In the genomic region with DNA sequence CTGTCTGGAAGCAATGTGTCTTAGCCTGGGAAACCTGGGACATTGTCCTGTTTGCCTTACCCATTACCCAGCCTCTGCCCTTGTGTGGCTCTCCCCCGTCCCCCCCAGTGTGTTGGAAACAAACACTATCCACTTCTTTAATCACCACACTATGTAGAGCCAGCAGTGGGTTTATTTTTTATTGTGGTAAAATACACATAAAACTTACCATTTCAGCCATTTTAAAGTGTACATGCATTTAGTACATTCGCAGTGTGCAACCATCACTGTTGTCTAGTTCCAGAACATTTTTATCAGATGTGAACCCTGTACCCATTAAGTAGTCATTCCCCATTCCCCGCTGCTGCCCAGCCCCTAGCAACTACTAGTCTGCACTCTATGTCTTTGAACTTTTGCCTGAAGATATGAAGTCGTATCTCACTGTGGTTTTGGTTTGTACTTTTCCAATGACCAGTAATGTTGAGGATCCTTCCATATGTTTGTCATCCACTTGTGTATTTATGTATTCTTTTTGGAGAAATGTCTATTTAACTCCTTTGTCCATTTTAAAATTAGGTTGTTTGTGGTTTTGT, we compare ENCODE assay signal across 14 cellular contexts.
"Had no signal": no experiment of that assay in that cellular context is flagged by ENCODE, and none has a peak within 500 bp of the region (broad histone marks: within the 10 kb centered on the region; RNA-seq: fewer than 3 reads in every experiment).

No MANE protein-coding gene starts in this region.

- H3K27ac ChIP-seq: ascending aorta, cardiac muscle cell, gastroesophageal sphincter, lower lobe of right lung, right atrium auricular region, tibial artery, vagina, WERI-Rb-1 had no signal

- H3K4me3 ChIP-seq: ascending aorta, cardiac muscle cell, gastroesophageal sphincter, lower lobe of right lung, right atrium auricular region, tibial artery, vagina had no signal

- H3K4me1 ChIP-seq: lower lobe of right lung, vagina had no signal

- DNase-seq: activated CD4-positive, alpha-beta T cell treated with anti-CD3 and anti-CD28 coated beads for 4 hours; activated CD8-positive, alpha-beta memory T cell treated with anti-CD3 and anti-CD28 coated beads, Interleukin-2, amount 50 U/mL, for 4 hours; activated CD8-positive, alpha-beta T cell treated with anti-CD3 and anti-CD28 coated beads for 36 hours; activated T-cell treated with anti-CD3 and anti-CD28 coated beads, Interleukin-2, amount 50 U/mL, for 72 hours; lower lobe of right lung; naive thymus-derived CD4-positive, alpha-beta T cell; nucleus accumbens; tibial artery; WERI-Rb-1 had no signal

- H3K27me3 ChIP-seq: ascending aorta, cardiac muscle cell, gastroesophageal sphincter, right atrium auricular region, tibial artery, vagina had no signal

- H3K36me3 ChIP-seq: ascending aorta, cardiac muscle cell, gastroesophageal sphincter, right atrium auricular region, tibial artery, vagina had no signal

- H3K9me3 ChIP-seq: ascending aorta, gastroesophageal sphincter, lower lobe of right lung, right atrium auricular region, tibial artery, vagina had no signal
